16 cellular contexts compared by ENCODE assay signal in the genomic region with DNA sequence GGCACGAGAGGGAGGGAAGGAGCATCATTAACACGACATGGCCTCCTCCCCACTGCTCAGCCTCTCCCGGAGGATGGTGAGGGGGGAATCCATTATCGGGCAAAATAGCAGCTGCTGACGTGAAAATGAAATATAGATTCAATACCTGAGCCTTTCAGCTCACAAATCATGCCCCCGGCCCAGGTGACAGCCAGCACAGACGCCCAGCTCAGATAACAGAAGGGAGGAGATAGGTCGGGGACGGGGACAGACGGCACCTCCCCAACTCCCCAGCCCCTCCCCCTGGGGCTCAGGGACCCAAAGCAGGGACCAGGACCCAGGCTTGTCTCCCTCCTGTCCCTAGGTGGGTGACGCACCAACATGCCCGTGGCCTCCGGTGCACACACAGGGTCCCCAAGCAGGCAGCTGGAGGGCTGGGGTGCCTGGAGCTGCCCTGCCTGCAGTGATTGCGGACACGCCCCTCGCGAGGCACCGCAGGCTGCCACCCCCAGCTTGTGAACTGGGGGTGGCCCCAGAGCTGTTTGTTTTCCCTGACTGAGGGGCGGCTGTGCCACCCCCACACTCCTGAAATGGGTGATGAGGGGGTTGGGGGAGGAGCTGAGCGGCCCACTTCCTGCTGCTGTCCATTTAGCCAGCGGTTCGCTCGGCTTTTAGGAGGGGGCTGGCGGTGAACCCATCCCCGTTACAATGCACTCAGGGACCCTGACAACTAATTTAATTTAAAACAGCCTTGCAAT. TPM values are rescaled to one million over a fixed set of nuclear protein-coding genes. Genes with fewer than 3 reads are reported as not detected.
DNase-seq lines count a peak whose midpoint lies in the region; ATAC-seq and TF ChIP-seq lines count a peak whose summit lies in the region.
"Had no signal": no experiment of that assay in that cellular context is flagged by ENCODE, and none has a peak within 500 bp of the region (broad histone marks: within the 10 kb centered on the region; RNA-seq: fewer than 3 reads in every experiment).

No MANE protein-coding gene starts in this region.

- in situ Hi-C loops in HAP-1 (cut with MboI; ENCODE audit: low sequenced_read_pairs): no loop called here

- peak overlapping the region in 5 of 10 donors; percentile 6 to 64 (median 27) for H3K4me3 Mint-ChIP-seq in naive thymus-derived CD8-positive, alpha-beta T cell
- H3K4me3 Mint-ChIP-seq: T-cell had no signal

- H3K36me3 Mint-ChIP-seq in naive thymus-derived CD8-positive, alpha-beta T cell: no peaks in the 10 kb centered on the region
- H3K36me3 Mint-ChIP-seq: T-cell had no signal

- peaks cover 5% of the 10 kb centered on the region for H3K4me1 ChIP-seq in BE2C
- peaks cover 0 to 24% (median 10%) of the 10 kb centered on the region in 10 experiments; a peak in 11 of 20 replicates for H3K4me1 ChIP-seq in BLaER1 treated with 17β-estradiol and CSF1 and Interleukin-3, amounts not matched to agents 10 nM and 100 nM
- H3K4me1 ChIP-seq in right atrium auricular region: peaks cover 0 to 30% of the 10 kb centered on the region in 2 donors
- H3K4me1 ChIP-seq in HAP-1: no peaks in the 10 kb centered on the region
- H3K4me1 ChIP-seq: SJSA1 had no signal

- H3K4me3 ChIP-seq in BE2C (ENCODE audit: low read depth, low read length): peak overlapping the region; percentile 23
- H3K4me3 ChIP-seq in BLaER1 treated with 17β-estradiol and CSF1 and Interleukin-3, amounts not matched to agents 10 nM and 100 nM: no peak overlapping the region
- H3K4me3 ChIP-seq in SK-N-MC: peak overlapping the region; percentile 55
- no peak overlapping the region for H3K4me3 ChIP-seq in right atrium auricular region
- H3K4me3 ChIP-seq in HAP-1: no peak overlapping the region
- H3K4me3 ChIP-seq: SJSA1 had no signal

- no peaks in the 10 kb centered on the region for H3K9me3 Mint-ChIP-seq in naive thymus-derived CD8-positive, alpha-beta T cell
- H3K9me3 Mint-ChIP-seq: H9, T-cell had no signal

- H3K9me3 ChIP-seq in BE2C (no peaks in the 10 kb centered on the region), SK-N-MC (ENCODE audit: low read depth, low read length) (no peaks in the 10 kb centered on the region), right atrium auricular region (no peaks in the 10 kb centered on the region), HAP-1 (no peaks in the 10 kb centered on the region)
- no peaks in the 10 kb centered on the region for H3K9me3 ChIP-seq in BLaER1 treated with 17β-estradiol and CSF1 and Interleukin-3, amounts not matched to agents 10 nM and 100 nM (replicated peaks in 1 of 11)
- H3K9me3 ChIP-seq: SJSA1 had no signal

- no peak for TF ChIP-seq CTCF in BE2C (IDR thresholded peaks at IDR 0.05; ENCODE audit: low read depth, low read length)
- TF ChIP-seq CTCF in right atrium auricular region (IDR thresholded peaks at IDR 0.05): no peak

- H4K20me1 ChIP-seq in BLaER1 treated with 17β-estradiol and CSF1 and Interleukin-3, amounts not matched to agents 10 nM and 100 nM: peaks cover 0 to 99% (median 68%) of the 10 kb centered on the region in 11 experiments; a peak in 19 of 22 replicates

- peak overlapping the region in 6 of 10 donors; percentile 11 to 71 (median 55) for H3K27ac Mint-ChIP-seq in naive thymus-derived CD8-positive, alpha-beta T cell
- H3K27ac Mint-ChIP-seq: H9, T-cell had no signal

- H3K4me1 Mint-ChIP-seq in naive thymus-derived CD8-positive, alpha-beta T cell: peaks cover 3 to 13% (median 5%) of the 10 kb centered on the region in 4 donors
- H3K4me1 Mint-ChIP-seq: T-cell had no signal

- DNase-seq in BE2C: no peak
- DNase-seq in SK-N-MC (ENCODE audit: low read depth, low spot score): no peak
- DNase-seq in naive thymus-derived CD8-positive, alpha-beta T cell: peak in 8 of 10 donors; percentile 9 to 67 (median 28)
- DNase-seq in right atrium auricular region (ENCODE audit: low spot score): no peak
- no peak for DNase-seq in HAP-1 (ENCODE audit: low spot score in 2 of 2)
- no peak for DNase-seq in NCI-H510A treated with DMSO at 0.1 percent for 48 hours (lab: John Stamatoyannopoulos, UW)
- DNase-seq: C1 segment of cervical spinal cord, DMS153, H9, NCI-H1694 treated with DMSO at 0.1 percent for 48 hours, NCI-H226, NCI-H526 treated with DMSO at 0.1 percent for 48 hours, PC-3 had no signal

- peak overlapping the region in 7 of 11 experiments; percentile 14 to 58 (median 28); a peak in 11 of 22 replicates for H3K4me2 ChIP-seq in BLaER1 treated with 17β-estradiol and CSF1 and Interleukin-3, amounts not matched to agents 10 nM and 100 nM

- H3K27ac ChIP-seq in BLaER1 treated with 17β-estradiol and CSF1 and Interleukin-3, amounts not matched to agents 10 nM and 100 nM: no peak overlapping the region
- H3K27ac ChIP-seq in SK-N-MC: peak overlapping the region; percentile 67; the same call in 1 of the 2 replicates
- H3K27ac ChIP-seq in right atrium auricular region: no peak overlapping the region
- H3K27ac ChIP-seq: SJSA1 had no signal

- H3K36me3 ChIP-seq in BE2C (no peaks in the 10 kb centered on the region), SK-N-MC (ENCODE audit: insufficient read depth, low read length) (no peaks in the 10 kb centered on the region), right atrium auricular region (no peaks in the 10 kb centered on the region), HAP-1 (replicated peaks) (no peaks in the 10 kb centered on the region)
- no peaks in the 10 kb centered on the region for H3K36me3 ChIP-seq in BLaER1 treated with 17β-estradiol and CSF1 and Interleukin-3, amounts not matched to agents 10 nM and 100 nM
- H3K36me3 ChIP-seq: SJSA1 had no signal

- H3K9ac ChIP-seq in BLaER1 treated with 17β-estradiol and CSF1 and Interleukin-3, amounts not matched to agents 10 nM and 100 nM: peak overlapping the region in 1 of 11 experiments; percentile 41; a peak in 2 of 22 replicates
- H3K9ac ChIP-seq in SK-N-MC (ENCODE audit: insufficient read length): no peak overlapping the region

- peaks cover 0 to 5% (median 0%) of the 10 kb centered on the region in 5 donors for H3K27me3 Mint-ChIP-seq in naive thymus-derived CD8-positive, alpha-beta T cell

- peak; percentile 84 to 85 for ATAC-seq in naive thymus-derived CD8-positive, alpha-beta T cell
- ATAC-seq: PC-3 had no signal

- POLR2A ChIA-PET in naive thymus-derived CD8-positive, alpha-beta T cell (lab: Charles Lee): no interaction called here

- H3K27me3 ChIP-seq in BE2C (no peaks in the 10 kb centered on the region), right atrium auricular region (no peaks in the 10 kb centered on the region), HAP-1 (ENCODE audit: low read depth) (no peaks in the 10 kb centered on the region)
- H3K27me3 ChIP-seq in BLaER1 treated with 17β-estradiol and CSF1 and Interleukin-3, amounts not matched to agents 10 nM and 100 nM: 0 out of 22 replicates have a peak, but pooled peaks cover 0 to 2% (median 0%) of the 10 kb centered on the region in 11 experiments
- H3K27me3 ChIP-seq: SJSA1 had no signal

RNA-seq across cellular contexts. Expression of a gene that starts 31.7 kb away (rescaled TPM):
- 4.3 TPM for polyA plus RNA-seq in BE2C (2012; ENCODE audit: insufficient read depth, insufficient read length, low read depth)
- total RNA-seq in naive thymus-derived CD8-positive, alpha-beta T cell: not detected
- polyA plus RNA-seq in naive thymus-derived CD8-positive, alpha-beta T cell: not detected
- 1 to 10 TPM in 1 of 2 donors, under 1 TPM in 1; 0.67 to 1.7 TPM for total RNA-seq in right atrium auricular region
- total RNA-seq: PC-3, T-cell had no signal

Comparison
In these comparisons a context has a peak if more than half of its experiments do, and no peak if none do; other contexts are left out.
1. DNase-seq: peak in naive thymus-derived CD8-positive, alpha-beta T cell (8 of 10); none in BE2C (single experiment), SK-N-MC (single experiment), right atrium auricular region (single experiment), HAP-1 (0 of 2) and NCI-H510A treated with DMSO at 0.1 percent for 48 hours (single experiment).
2. H3K4me3 ChIP-seq: peak in BE2C (single experiment) and SK-N-MC (single experiment); none in BLaER1 treated with 17β-estradiol and CSF1 and Interleukin-3, amounts not matched to agents 10 nM and 100 nM (0 of 10), right atrium auricular region (0 of 2) and HAP-1 (single experiment).